ENCODE assay signal across 17 cellular contexts in the genomic region with DNA sequence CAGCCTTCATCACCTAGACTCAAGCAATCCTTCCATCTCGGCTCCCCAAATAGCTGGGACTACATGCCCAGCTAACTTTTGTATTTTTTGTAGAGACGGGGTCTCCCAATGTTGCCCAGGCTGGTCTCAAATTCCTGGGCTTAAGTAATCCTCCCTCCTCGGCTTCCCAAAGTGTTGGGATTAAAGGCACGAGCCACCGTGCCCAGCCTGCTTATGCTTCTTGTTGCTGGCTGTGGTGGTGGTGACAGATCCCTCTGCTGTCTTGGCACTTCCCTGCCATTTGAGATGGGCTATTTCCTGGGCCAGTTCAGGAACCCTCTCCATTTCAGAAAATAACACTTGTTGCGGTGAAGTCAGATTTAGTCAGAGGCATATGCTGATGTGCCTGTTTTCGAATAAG. TPM values are rescaled to one million over a fixed set of nuclear protein-coding genes. Genes with fewer than 3 reads are reported as not detected.
"Had no signal": no experiment of that assay in that cellular context is flagged by ENCODE, and none has a peak within 500 bp of the region (broad histone marks: within the 10 kb centered on the region; RNA-seq: fewer than 3 reads in every experiment).

No MANE protein-coding gene starts in this region.

- DNase-seq: activated CD4-positive, alpha-beta T cell treated with anti-CD3 and anti-CD28 coated beads, Interleukin-2, amount 10 ng/mL, durations not matched to agents 24 days and 14 days; activated CD8-positive, alpha-beta T cell treated with anti-CD3 and anti-CD28 coated beads for 36 hours; activated naive CD4-positive, alpha-beta T cell; activated naive CD8-positive, alpha-beta T cell treated with anti-CD3 and anti-CD28 coated beads for 36 hours; activated T-cell treated with anti-CD3 and anti-CD28 coated beads, Interleukin-2, amount 50 U/mL, for 1 hour; amygdala; cerebellar nuclear complex; effector CD4-positive, alpha-beta T cell; gastrocnemius medialis; head of caudate nucleus; lower lobe of right lung; retina; stimulated activated naive CD8-positive, alpha-beta T cell treated with anti-CD3 and anti-CD28 coated beads, Interleukin-15, amount 100 ng/mL, for 72 hours had no signal

- H3K36me3 ChIP-seq: gastrocnemius medialis had no signal

- H3K9me3 Mint-ChIP-seq: activated CD4-positive, alpha-beta T cell treated with anti-CD3 and anti-CD28 coated beads, Interleukin-2, amount 10 ng/mL, durations not matched to agents 24 days and 14 days; activated CD8-positive, alpha-beta T cell treated with anti-CD3 and anti-CD28 coated beads for 36 hours; activated naive CD8-positive, alpha-beta T cell treated with anti-CD3 and anti-CD28 coated beads for 36 hours; activated T-helper 17 cell treated with anti-CD3 and anti-CD28 coated beads, Interleukin-2, amount 50 U/mL, for 72 hours; brain; nephron; stimulated activated naive CD8-positive, alpha-beta T cell treated with anti-CD3 and anti-CD28 coated beads, Interleukin-15, amount 100 ng/mL, for 72 hours; T-helper 1 cell treated with Interleukin-12 subunit alpha and Interleukin-12 subunit beta and Interleukin-4 antibody, amounts not matched to agents 30 μg/mL and 1 μg/mL, for 36 hours had no signal

- ATAC-seq: activated CD8-positive, alpha-beta T cell treated with anti-CD3 and anti-CD28 coated beads for 36 hours; activated T-helper 17 cell treated with anti-CD3 and anti-CD28 coated beads, Interleukin-2, amount 50 U/mL, for 72 hours; gastrocnemius medialis; lower lobe of right lung; stimulated activated naive CD8-positive, alpha-beta T cell treated with anti-CD3 and anti-CD28 coated beads, Interleukin-15, amount 100 ng/mL, for 72 hours had no signal

- H3K4me1 Mint-ChIP-seq: activated CD4-positive, alpha-beta T cell treated with anti-CD3 and anti-CD28 coated beads, Interleukin-2, amount 10 ng/mL, durations not matched to agents 24 days and 14 days; activated naive CD8-positive, alpha-beta T cell treated with anti-CD3 and anti-CD28 coated beads for 36 hours; activated T-helper 17 cell treated with anti-CD3 and anti-CD28 coated beads, Interleukin-2, amount 50 U/mL, for 72 hours; stimulated activated naive CD8-positive, alpha-beta T cell treated with anti-CD3 and anti-CD28 coated beads, Interleukin-15, amount 100 ng/mL, for 72 hours had no signal

- H3K27ac ChIP-seq: gastrocnemius medialis, lower lobe of right lung had no signal

- H3K27ac Mint-ChIP-seq: activated CD4-positive, alpha-beta T cell treated with anti-CD3 and anti-CD28 coated beads, Interleukin-2, amount 10 ng/mL, durations not matched to agents 24 days and 14 days; activated CD8-positive, alpha-beta T cell treated with anti-CD3 and anti-CD28 coated beads for 36 hours; activated naive CD8-positive, alpha-beta T cell treated with anti-CD3 and anti-CD28 coated beads for 36 hours; activated T-helper 17 cell treated with anti-CD3 and anti-CD28 coated beads, Interleukin-2, amount 50 U/mL, for 72 hours; T-helper 1 cell treated with Interleukin-12 subunit alpha and Interleukin-12 subunit beta and Interleukin-4 antibody, amounts not matched to agents 30 μg/mL and 1 μg/mL, for 36 hours had no signal

- H3K4me3 Mint-ChIP-seq: activated CD4-positive, alpha-beta T cell treated with anti-CD3 and anti-CD28 coated beads, Interleukin-2, amount 10 ng/mL, durations not matched to agents 24 days and 14 days; activated CD8-positive, alpha-beta T cell treated with anti-CD3 and anti-CD28 coated beads for 36 hours; activated naive CD8-positive, alpha-beta T cell treated with anti-CD3 and anti-CD28 coated beads for 36 hours; activated T-helper 17 cell treated with anti-CD3 and anti-CD28 coated beads, Interleukin-2, amount 50 U/mL, for 72 hours; brain; stimulated activated naive CD8-positive, alpha-beta T cell treated with anti-CD3 and anti-CD28 coated beads, Interleukin-15, amount 100 ng/mL, for 72 hours; T-helper 1 cell treated with Interleukin-12 subunit alpha and Interleukin-12 subunit beta and Interleukin-4 antibody, amounts not matched to agents 30 μg/mL and 1 μg/mL, for 36 hours had no signal

- H3K9me3 ChIP-seq: gastrocnemius medialis, lower lobe of right lung had no signal

- H3K27me3 Mint-ChIP-seq: activated CD4-positive, alpha-beta T cell treated with anti-CD3 and anti-CD28 coated beads, Interleukin-2, amount 10 ng/mL, durations not matched to agents 24 days and 14 days had no signal

- H3K36me3 Mint-ChIP-seq: activated naive CD8-positive, alpha-beta T cell treated with anti-CD3 and anti-CD28 coated beads for 36 hours; brain had no signal

- H3K4me3 ChIP-seq: gastrocnemius medialis, lower lobe of right lung had no signal

- H3K4me1 ChIP-seq: gastrocnemius medialis had no signal

RNA-seq across cellular contexts. Expression of a gene that starts 28.8 kb away (rescaled TPM):
- total RNA-seq: activated CD4-positive, alpha-beta T cell treated with anti-CD3 and anti-CD28 coated beads, Interleukin-2, amount 10 ng/mL, durations not matched to agents 24 days and 14 days; activated CD8-positive, alpha-beta T cell treated with anti-CD3 and anti-CD28 coated beads for 36 hours; activated naive CD8-positive, alpha-beta T cell treated with anti-CD3 and anti-CD28 coated beads for 36 hours; activated T-helper 17 cell treated with anti-CD3 and anti-CD28 coated beads, Interleukin-2, amount 50 U/mL, for 72 hours had no signal
